Comparison of ENCODE assay signal across 12 cellular contexts in genomic region chr21:37264808-37265207, GRCh38. TPM values are rescaled to one million over a fixed set of nuclear protein-coding genes. Genes with fewer than 3 reads are reported as not detected.
DNase-seq lines count a peak whose midpoint lies in the region; ATAC-seq and TF ChIP-seq lines count a peak whose summit lies in the region.
"Had no signal": no experiment of that assay in that cellular context is flagged by ENCODE, and none has a peak within 500 bp of the region (broad histone marks: within the 10 kb centered on the region; RNA-seq: fewer than 3 reads in every experiment).

No MANE protein-coding gene starts in this region.

- no peak overlapping the region for H3K27ac ChIP-seq in mammary epithelial cell (ENCODE audit: insufficient read depth, low read depth, low read length)
- H3K27ac ChIP-seq in RWPE2 (ENCODE audit: poor library complexity, severe bottlenecking), result peak overlapping the region; percentile 15
- H3K27ac ChIP-seq in esophagus (ENCODE audit: low read depth in 2 of 2, low read length in 1 of 2), result peak overlapping the region; percentile 21 to 57
- H3K27ac ChIP-seq in smooth muscle cell (ENCODE audit: low read depth), result peak overlapping the region; percentile 32
- H3K27ac ChIP-seq in RWPE1, result no peak overlapping the region
- H3K27ac ChIP-seq: cardiac muscle cell had no signal

- H3K36me3 Mint-ChIP-seq in MCF 10A (ENCODE audit: insufficient read depth, unreplicated experiment), result peaks cover 17% of the 10 kb centered on the region

- H3K4me1 Mint-ChIP-seq in MCF 10A (ENCODE audit: insufficient read depth, unreplicated experiment), result peaks cover 10% of the 10 kb centered on the region

- H3K9ac ChIP-seq in mammary epithelial cell (ENCODE audit: insufficient read depth, low read length) (no peak overlapping the region), smooth muscle cell (ENCODE audit: low read depth) (no peak overlapping the region)

- no peak overlapping the region for H3K27ac Mint-ChIP-seq in MCF 10A (ENCODE audit: low read depth, unreplicated experiment)

- H3K36me3 ChIP-seq in mammary epithelial cell (ENCODE audit: insufficient read depth, low read length) (no peaks in the 10 kb centered on the region), RWPE2 (ENCODE audit: low read depth) (peaks cover 22% of the 10 kb centered on the region; the same call in 1 of the 2 replicates), esophagus (ENCODE audit: control insufficient read depth in 2 of 2, insufficient read depth in 2 of 2, low read length in 1 of 2) (no peaks in the 10 kb centered on the region), smooth muscle cell (ENCODE audit: low read depth) (peaks cover 2% of the 10 kb centered on the region)
- H3K36me3 ChIP-seq: cardiac muscle cell had no signal

- H3K79me2 ChIP-seq in mammary epithelial cell (ENCODE audit: insufficient read depth, low read length), result peaks cover 73% of the 10 kb centered on the region
- peaks cover 70% of the 10 kb centered on the region for H3K79me2 ChIP-seq in smooth muscle cell (ENCODE audit: low read depth)

- H3K9me3 ChIP-seq in mammary epithelial cell (replicated peaks; ENCODE audit: insufficient read depth, low read length) (no peaks in the 10 kb centered on the region), RWPE2 (ENCODE audit: severe bottlenecking) (no peaks in the 10 kb centered on the region), esophagus (ENCODE audit: control insufficient read depth in 2 of 2, insufficient read depth in 1 of 2, low read depth in 1 of 2, low read length in 1 of 2) (no peaks in the 10 kb centered on the region), smooth muscle cell (replicated peaks; ENCODE audit: low read depth) (no peaks in the 10 kb centered on the region)

- BruUV-seq in mammary epithelial cell (replicated peaks; lab: Mats Ljungman, UMichigan) (no TSS peak), MCF 10A (replicated peaks; lab: Mats Ljungman, UMichigan) (no TSS peak)

- in situ Hi-C loops in mammary epithelial cell (cut with MboI; ENCODE audit: low sequenced_read_pairs in 2 of 2), result loop anchor here (10.0 to 25.0 kb wide), 3 partner anchors 90 to 372 kb away; partner anchors contain the start of gene DYRK1A (in 1 of the 2)

- H3K4me3 ChIP-seq in mammary epithelial cell (replicated peaks in 1 of 3; ENCODE audit: insufficient read depth in 1 of 3, low read depth in 2 of 3, low read length in 3 of 3) (no peak overlapping the region), RWPE2 (ENCODE audit: severe bottlenecking) (no peak overlapping the region), esophagus (ENCODE audit: low read depth in 1 of 2, low read length in 2 of 2) (no peak overlapping the region), smooth muscle cell (no peak overlapping the region)
- H3K4me3 ChIP-seq: cardiac muscle cell had no signal

- no peak for ATAC-seq in RWPE2 (ENCODE audit: low read depth)

- peaks cover 22% of the 10 kb centered on the region for H3K4me1 ChIP-seq in mammary epithelial cell (ENCODE audit: insufficient read depth, low read length)
- peaks cover 16% of the 10 kb centered on the region for H3K4me1 ChIP-seq in RWPE2 (ENCODE audit: insufficient read depth, poor library complexity, severe bottlenecking)
- peaks cover 0 to 2% of the 10 kb centered on the region in 2 donors for H3K4me1 ChIP-seq in esophagus (ENCODE audit: control insufficient read depth in 2 of 2, insufficient read depth in 2 of 2, low read length in 1 of 2)
- H3K4me1 ChIP-seq in smooth muscle cell (ENCODE audit: low read depth), result peaks cover 7% of the 10 kb centered on the region

- H2AFZ ChIP-seq in mammary epithelial cell (ENCODE audit: low read depth, low read length) (no peak overlapping the region), smooth muscle cell (ENCODE audit: low read depth) (no peak overlapping the region)

- H3K27me3 ChIP-seq in mammary epithelial cell (ENCODE audit: insufficient read depth, low read length), result no peaks in the 10 kb centered on the region
- H3K27me3 ChIP-seq in RWPE2 (ENCODE audit: insufficient read depth, poor library complexity, severe bottlenecking), result no peaks in the 10 kb centered on the region
- H3K27me3 ChIP-seq in esophagus (ENCODE audit: control insufficient read depth in 1 of 2, insufficient read depth in 2 of 2, low read length in 2 of 2), result no peaks in the 10 kb centered on the region
- H3K27me3 ChIP-seq in smooth muscle cell (ENCODE audit: low read depth), result no peaks in the 10 kb centered on the region
- H3K27me3 ChIP-seq: cardiac muscle cell had no signal

- peaks cover 6% of the 10 kb centered on the region for H3F3A ChIP-seq in smooth muscle cell (ENCODE audit: low read depth)

- no peak for TF ChIP-seq CTCF in mammary epithelial cell (conservative IDR thresholded peaks at IDR 0.05 in 1 of 2, IDR thresholded peaks at IDR 0.05 in 1 of 2; ENCODE audit: extremely low read depth in 1 of 2, insufficient read depth in 1 of 2, low read depth in 1 of 2, low read length in 2 of 2)
- TF ChIP-seq CTCF in MCF 10A (IDR thresholded peaks at IDR 0.05; ENCODE audit: unreplicated experiment), result no peak
- TF ChIP-seq CTCF in RWPE2 (IDR thresholded peaks at IDR 0.05; ENCODE audit: poor library complexity, severe bottlenecking), result no peak
- no peak for TF ChIP-seq CTCF in smooth muscle cell (IDR thresholded peaks at IDR 0.05; ENCODE audit: borderline replicate concordance, insufficient read depth, poor library complexity, severe bottlenecking)
- no peak for TF ChIP-seq CTCF in RWPE1 (conservative IDR thresholded peaks at IDR 0.05; ENCODE audit: low read depth)

- H3K4me3 Mint-ChIP-seq in MCF 10A (ENCODE audit: unreplicated experiment), result no peak overlapping the region

- H4K20me1 ChIP-seq in mammary epithelial cell (ENCODE audit: insufficient read depth, low read length), result no peaks in the 10 kb centered on the region
- peaks cover 27% of the 10 kb centered on the region for H4K20me1 ChIP-seq in smooth muscle cell (ENCODE audit: low read depth)

- no peaks in the 10 kb centered on the region for H3K9me3 Mint-ChIP-seq in MCF 10A (ENCODE audit: unreplicated experiment)

- no peaks in the 10 kb centered on the region for H3K27me3 Mint-ChIP-seq in MCF 10A (ENCODE audit: insufficient read depth, unreplicated experiment)

- DNase-seq in mammary epithelial cell (peak; percentile 35), MCF 10A (ENCODE audit: unreplicated experiment) (no peak), RWPE2 (ENCODE audit: low spot score) (no peak), smooth muscle cell (lab: John Stamatoyannopoulos, UW; ENCODE audit: unreplicated experiment) (no peak), RWPE1 (ENCODE audit: low spot score) (no peak), HuH-7.5 (ENCODE audit: low spot score) (no peak)
- DNase-seq in activated CD4-positive, alpha-beta T cell treated with anti-CD3 and anti-CD28 coated beads for 1 hour, result no peak
- DNase-seq: NCI-H1105 treated with DMSO at 0.1 percent for 48 hours; NCI-H446 treated with DMSO at 0.1 percent for 48 hours; stimulated activated naive CD4-positive, alpha-beta T cell had no signal

- intact Hi-C loops in mammary epithelial cell (cut with micrococcal nuclease) (loop anchor here (10.0 kb wide), 1 partner anchor 200 kb away; no protein-coding TSS in a partner anchor), MCF 10A (cut with micrococcal nuclease) (no loop called here)

- dilution Hi-C loops in mammary epithelial cell (cut with HindIII; ENCODE audit: low sequenced_read_pairs), result no loop called here

- WGBS in mammary epithelial cell (ENCODE audit: low coverage, missing lambda C conversion rate), result 68% methylated on average over 4 of the region's 4 CpGs
- WGBS in esophagus, 2 donors, result 73 to 86% methylated on average over 4 of the region's 4 CpGs
- 87% methylated on average over 4 of the region's 4 CpGs for WGBS in smooth muscle cell (ENCODE audit: low lambda C conversion rate)

- peak overlapping the region; percentile 30 for H3K4me2 ChIP-seq in mammary epithelial cell (ENCODE audit: insufficient read depth, low read depth, low read length)
- no peak overlapping the region for H3K4me2 ChIP-seq in smooth muscle cell

- CTCF ChIA-PET in mammary epithelial cell (lab: Charles Lee; ENCODE audit: low non-redundant PET), result no interaction called here
- CTCF ChIA-PET in MCF 10A (lab: Yijun Ruan, JAX), result no interaction called here
- CTCF ChIA-PET in RWPE1 (lab: Yijun Ruan, JAX), result interaction anchor here (0.6 to 0.7 kb wide), 2 partner anchors 45 to 287 kb away, joined by 3 read pairs; no protein-coding TSS in a partner anchor

- POLR2A ChIA-PET in MCF 10A (lab: Yijun Ruan, JAX) (interaction anchor here (1.1 to 6.0 kb wide), 5 partner anchors 10 to 143 kb away, joined by 3 to 122 read pairs (median 54); partner anchors contain the start of gene DYRK1A), RWPE1 (lab: Yijun Ruan, JAX; ENCODE audit: low non-redundant PET) (no interaction called here)

RNA-seq across cellular contexts. Expression of gene VPS26C, which starts 2.3 kb away (rescaled TPM):
- 10 to 100 TPM; 46.2 to 54.8 TPM for total RNA-seq in mammary epithelial cell
- 32.2 TPM for polyA plus RNA-seq in mammary epithelial cell
- polyA minus RNA-seq in mammary epithelial cell, result 54.2 TPM
- 38.5 and 61.6 TPM in 2 replicates for total RNA-seq in MCF 10A (2022)
- 10 to 100 TPM; 12.4 to 18.0 TPM for polyA plus RNA-seq in esophagus
- 50.3 and 64.8 TPM in 2 replicates for total RNA-seq in smooth muscle cell
- polyA plus RNA-seq in smooth muscle cell, result 31.7 and 35.4 TPM in 2 replicates

Comparison
In these comparisons a context has a peak if more than half of its experiments do, and no peak if none do; other contexts are left out.
1. H3K27ac ChIP-seq: peak in RWPE2 (single experiment), esophagus (2 of 2) and smooth muscle cell (single experiment); none in mammary epithelial cell (single experiment) and RWPE1 (single experiment).